Comparison of ENCODE assay signal across 1 cellular context in genomic region chr16:709651-710499, GRCh38.
TF ChIP-seq lines count a peak whose summit lies in the region.

No MANE protein-coding gene starts in this region.

TF ChIP-seq in K562, 482 proteins besides CTCF, POLR2A, EP300 and RAD21 (continued from another document and continues in another):
- TF ChIP-seq, protein P1, sequence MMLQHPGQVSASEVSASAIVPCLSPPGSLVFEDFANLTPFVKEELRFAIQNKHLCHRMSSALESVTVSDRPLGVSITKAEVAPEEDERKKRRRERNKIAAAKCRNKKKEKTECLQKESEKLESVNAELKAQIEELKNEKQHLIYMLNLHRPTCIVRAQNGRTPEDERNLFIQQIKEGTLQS (IDR thresholded peaks at IDR 0.05): peak; percentile 68
- TF ChIP-seq, protein P1 (CRISPR knock-in tag; conservative IDR thresholded peaks at IDR 0.05): no peak
- TF ChIP-seq NCOA6 (IDR thresholded peaks at IDR 0.05): no peak
- no peak for TF ChIP-seq TRIM24 (IDR thresholded peaks at IDR 0.05)
- TF ChIP-seq MXD1 (CRISPR knock-in tag; IDR thresholded peaks at IDR 0.05; ENCODE audit: borderline replicate concordance, poor library complexity, severe bottlenecking): no peak
- no peak for TF ChIP-seq PHF21A (IDR thresholded peaks at IDR 0.05; ENCODE audit: borderline replicate concordance, low read depth)
- TF ChIP-seq FUS (optimal IDR thresholded peaks at IDR 0.05; ENCODE audit: low read depth, low read length): no peak
- TF ChIP-seq THRAP3 (IDR thresholded peaks at IDR 0.05; ENCODE audit: borderline replicate concordance): no peak
- no peak for TF ChIP-seq SMARCA5 (IDR thresholded peaks at IDR 0.05)
- TF ChIP-seq TSC22D4 (tag; IDR thresholded peaks at IDR 0.05): no peak
- TF ChIP-seq NEUROD1 (IDR thresholded peaks at IDR 0.05; ENCODE audit: borderline replicate concordance, low read depth, low read length, partially characterized antibody): peak; percentile 100
- TF ChIP-seq TAF9B (IDR thresholded peaks at IDR 0.05; ENCODE audit: partially characterized antibody): no peak
- peak; percentile 83 to 94 for TF ChIP-seq KDM1A (IDR thresholded peaks at IDR 0.05)
- TF ChIP-seq SLC30A9 (CRISPR knock-in tag; IDR thresholded peaks at IDR 0.05): no peak
- no peak for TF ChIP-seq PURB (CRISPR knock-in tag; IDR thresholded peaks at IDR 0.05; ENCODE audit: low read depth)
- TF ChIP-seq CBX8 (IDR thresholded peaks at IDR 0.05; ENCODE audit: borderline replicate concordance, extremely low read depth, low read depth, low read length, poor library complexity, severe bottlenecking): no peak
- TF ChIP-seq RAD51 (IDR thresholded peaks at IDR 0.05; ENCODE audit: borderline replicate concordance, low read depth): no peak
- no peak for TF ChIP-seq NR1H2 (CRISPR knock-in tag; IDR thresholded peaks at IDR 0.05)
- TF ChIP-seq FOXA1 (IDR thresholded peaks at IDR 0.05; ENCODE audit: borderline replicate concordance): no peak
- TF ChIP-seq SMARCB1 (IDR thresholded peaks at IDR 0.05; ENCODE audit: insufficient read length, low read depth): no peak
- TF ChIP-seq ETV5 (CRISPR knock-in tag; IDR thresholded peaks at IDR 0.05; ENCODE audit: low read depth): no peak
- no peak for TF ChIP-seq FOS (IDR thresholded peaks at IDR 0.05; ENCODE audit: extremely low read depth, insufficient read length)
- TF ChIP-seq MAFF (IDR thresholded peaks at IDR 0.05; ENCODE audit: low read length): peak; percentile 24; the same call in 1 of the 2 replicates
- TF ChIP-seq, protein P2, sequence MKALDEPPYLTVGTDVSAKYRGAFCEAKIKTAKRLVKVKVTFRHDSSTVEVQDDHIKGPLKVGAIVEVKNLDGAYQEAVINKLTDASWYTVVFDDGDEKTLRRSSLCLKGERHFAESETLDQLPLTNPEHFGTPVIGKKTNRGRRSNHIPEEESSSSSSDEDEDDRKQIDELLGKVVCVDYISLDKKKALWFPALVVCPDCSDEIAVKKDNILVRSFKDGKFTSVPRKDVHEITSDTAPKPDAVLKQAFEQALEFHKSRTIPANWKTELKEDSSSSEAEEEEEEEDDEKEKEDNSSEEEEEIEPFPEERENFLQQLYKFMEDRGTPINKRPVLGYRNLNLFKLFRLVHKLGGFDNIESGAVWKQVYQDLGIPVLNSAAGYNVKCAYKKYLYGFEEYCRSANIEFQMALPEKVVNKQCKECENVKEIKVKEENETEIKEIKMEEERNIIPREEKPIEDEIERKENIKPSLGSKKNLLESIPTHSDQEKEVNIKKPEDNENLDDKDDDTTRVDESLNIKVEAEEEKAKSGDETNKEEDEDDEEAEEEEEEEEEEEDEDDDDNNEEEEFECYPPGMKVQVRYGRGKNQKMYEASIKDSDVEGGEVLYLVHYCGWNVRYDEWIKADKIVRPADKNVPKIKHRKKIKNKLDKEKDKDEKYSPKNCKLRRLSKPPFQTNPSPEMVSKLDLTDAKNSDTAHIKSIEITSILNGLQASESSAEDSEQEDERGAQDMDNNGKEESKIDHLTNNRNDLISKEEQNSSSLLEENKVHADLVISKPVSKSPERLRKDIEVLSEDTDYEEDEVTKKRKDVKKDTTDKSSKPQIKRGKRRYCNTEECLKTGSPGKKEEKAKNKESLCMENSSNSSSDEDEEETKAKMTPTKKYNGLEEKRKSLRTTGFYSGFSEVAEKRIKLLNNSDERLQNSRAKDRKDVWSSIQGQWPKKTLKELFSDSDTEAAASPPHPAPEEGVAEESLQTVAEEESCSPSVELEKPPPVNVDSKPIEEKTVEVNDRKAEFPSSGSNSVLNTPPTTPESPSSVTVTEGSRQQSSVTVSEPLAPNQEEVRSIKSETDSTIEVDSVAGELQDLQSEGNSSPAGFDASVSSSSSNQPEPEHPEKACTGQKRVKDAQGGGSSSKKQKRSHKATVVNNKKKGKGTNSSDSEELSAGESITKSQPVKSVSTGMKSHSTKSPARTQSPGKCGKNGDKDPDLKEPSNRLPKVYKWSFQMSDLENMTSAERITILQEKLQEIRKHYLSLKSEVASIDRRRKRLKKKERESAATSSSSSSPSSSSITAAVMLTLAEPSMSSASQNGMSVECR (CRISPR knock-in tag; IDR thresholded peaks at IDR 0.05): no peak
- TF ChIP-seq BRF1 (IDR thresholded peaks at IDR 0.05; ENCODE audit: borderline replicate concordance, extremely low read depth, insufficient read length): no peak
- TF ChIP-seq, protein P3, sequence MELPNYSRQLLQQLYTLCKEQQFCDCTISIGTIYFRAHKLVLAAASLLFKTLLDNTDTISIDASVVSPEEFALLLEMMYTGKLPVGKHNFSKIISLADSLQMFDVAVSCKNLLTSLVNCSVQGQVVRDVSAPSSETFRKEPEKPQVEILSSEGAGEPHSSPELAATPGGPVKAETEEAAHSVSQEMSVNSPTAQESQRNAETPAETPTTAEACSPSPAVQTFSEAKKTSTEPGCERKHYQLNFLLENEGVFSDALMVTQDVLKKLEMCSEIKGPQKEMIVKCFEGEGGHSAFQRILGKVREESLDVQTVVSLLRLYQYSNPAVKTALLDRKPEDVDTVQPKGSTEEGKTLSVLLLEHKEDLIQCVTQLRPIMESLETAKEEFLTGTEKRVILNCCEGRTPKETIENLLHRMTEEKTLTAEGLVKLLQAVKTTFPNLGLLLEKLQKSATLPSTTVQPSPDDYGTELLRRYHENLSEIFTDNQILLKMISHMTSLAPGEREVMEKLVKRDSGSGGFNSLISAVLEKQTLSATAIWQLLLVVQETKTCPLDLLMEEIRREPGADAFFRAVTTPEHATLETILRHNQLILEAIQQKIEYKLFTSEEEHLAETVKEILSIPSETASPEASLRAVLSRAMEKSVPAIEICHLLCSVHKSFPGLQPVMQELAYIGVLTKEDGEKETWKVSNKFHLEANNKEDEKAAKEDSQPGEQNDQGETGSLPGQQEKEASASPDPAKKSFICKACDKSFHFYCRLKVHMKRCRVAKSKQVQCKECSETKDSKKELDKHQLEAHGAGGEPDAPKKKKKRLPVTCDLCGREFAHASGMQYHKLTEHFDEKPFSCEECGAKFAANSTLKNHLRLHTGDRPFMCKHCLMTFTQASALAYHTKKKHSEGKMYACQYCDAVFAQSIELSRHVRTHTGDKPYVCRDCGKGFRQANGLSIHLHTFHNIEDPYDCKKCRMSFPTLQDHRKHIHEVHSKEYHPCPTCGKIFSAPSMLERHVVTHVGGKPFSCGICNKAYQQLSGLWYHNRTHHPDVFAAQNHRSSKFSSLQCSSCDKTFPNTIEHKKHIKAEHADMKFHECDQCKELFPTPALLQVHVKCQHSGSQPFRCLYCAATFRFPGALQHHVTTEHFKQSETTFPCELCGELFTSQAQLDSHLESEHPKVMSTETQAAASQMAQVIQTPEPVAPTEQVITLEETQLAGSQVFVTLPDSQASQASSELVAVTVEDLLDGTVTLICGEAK (IDR thresholded peaks at IDR 0.05): peak; percentile 83
- TF ChIP-seq, protein P3 (CRISPR knock-in tag; IDR thresholded peaks at IDR 0.05): peak; percentile 28; the same call in 1 of the 2 replicates
- peak; percentile 100 for TF ChIP-seq RFX1 (IDR thresholded peaks at IDR 0.05)
- TF ChIP-seq MAFG (tag; conservative IDR thresholded peaks at IDR 0.05): 0 out of 2 replicates have a peak, but pooled peaks have one; percentile 33
- peak; percentile 93 for TF ChIP-seq MBD2 (IDR thresholded peaks at IDR 0.05; ENCODE audit: borderline replicate concordance, low read depth)
- TF ChIP-seq HCFC1 (IDR thresholded peaks at IDR 0.05; ENCODE audit: low read depth, low read length): no peak
- TF ChIP-seq, protein P4, sequence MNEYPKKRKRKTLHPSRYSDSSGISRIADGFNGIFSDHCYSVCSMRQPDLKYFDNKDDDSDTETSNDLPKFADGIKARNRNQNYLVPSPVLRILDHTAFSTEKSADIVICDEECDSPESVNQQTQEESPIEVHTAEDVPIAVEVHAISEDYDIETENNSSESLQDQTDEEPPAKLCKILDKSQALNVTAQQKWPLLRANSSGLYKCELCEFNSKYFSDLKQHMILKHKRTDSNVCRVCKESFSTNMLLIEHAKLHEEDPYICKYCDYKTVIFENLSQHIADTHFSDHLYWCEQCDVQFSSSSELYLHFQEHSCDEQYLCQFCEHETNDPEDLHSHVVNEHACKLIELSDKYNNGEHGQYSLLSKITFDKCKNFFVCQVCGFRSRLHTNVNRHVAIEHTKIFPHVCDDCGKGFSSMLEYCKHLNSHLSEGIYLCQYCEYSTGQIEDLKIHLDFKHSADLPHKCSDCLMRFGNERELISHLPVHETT (CRISPR knock-in tag; conservative IDR thresholded peaks at IDR 0.05 in 1 of 2, IDR thresholded peaks at IDR 0.05 in 1 of 2): no peak
- no peak for TF ChIP-seq NR4A1 (CRISPR knock-in tag; IDR thresholded peaks at IDR 0.05)
- TF ChIP-seq NR4A1 (tag; IDR thresholded peaks at IDR 0.05): no peak
- TF ChIP-seq, protein P5, sequence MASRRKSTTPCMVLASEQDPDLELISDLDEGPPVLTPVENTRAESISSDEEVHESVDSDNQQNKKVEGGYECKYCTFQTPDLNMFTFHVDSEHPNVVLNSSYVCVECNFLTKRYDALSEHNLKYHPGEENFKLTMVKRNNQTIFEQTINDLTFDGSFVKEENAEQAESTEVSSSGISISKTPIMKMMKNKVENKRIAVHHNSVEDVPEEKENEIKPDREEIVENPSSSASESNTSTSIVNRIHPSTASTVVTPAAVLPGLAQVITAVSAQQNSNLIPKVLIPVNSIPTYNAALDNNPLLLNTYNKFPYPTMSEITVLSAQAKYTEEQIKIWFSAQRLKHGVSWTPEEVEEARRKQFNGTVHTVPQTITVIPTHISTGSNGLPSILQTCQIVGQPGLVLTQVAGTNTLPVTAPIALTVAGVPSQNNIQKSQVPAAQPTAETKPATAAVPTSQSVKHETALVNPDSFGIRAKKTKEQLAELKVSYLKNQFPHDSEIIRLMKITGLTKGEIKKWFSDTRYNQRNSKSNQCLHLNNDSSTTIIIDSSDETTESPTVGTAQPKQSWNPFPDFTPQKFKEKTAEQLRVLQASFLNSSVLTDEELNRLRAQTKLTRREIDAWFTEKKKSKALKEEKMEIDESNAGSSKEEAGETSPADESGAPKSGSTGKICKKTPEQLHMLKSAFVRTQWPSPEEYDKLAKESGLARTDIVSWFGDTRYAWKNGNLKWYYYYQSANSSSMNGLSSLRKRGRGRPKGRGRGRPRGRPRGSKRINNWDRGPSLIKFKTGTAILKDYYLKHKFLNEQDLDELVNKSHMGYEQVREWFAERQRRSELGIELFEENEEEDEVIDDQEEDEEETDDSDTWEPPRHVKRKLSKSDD (conservative IDR thresholded peaks at IDR 0.05; ENCODE audit: low read length): peak; percentile 54; the same call in 1 of the 2 replicates
- no peak for TF ChIP-seq ZC3H4 (CRISPR knock-in tag; IDR thresholded peaks at IDR 0.05; ENCODE audit: borderline replicate concordance)
- TF ChIP-seq ZNF655 (CRISPR knock-in tag; IDR thresholded peaks at IDR 0.05): no peak
- no peak for TF ChIP-seq MCM3 (IDR thresholded peaks at IDR 0.05)
- peak in 1 of 2 experiments; percentile 36; a peak in 1 of 4 replicates for TF ChIP-seq SIX5 (IDR thresholded peaks at IDR 0.05; ENCODE audit: borderline replicate concordance in 1 of 2, insufficient read depth in 1 of 2, low read depth in 1 of 2, low read length in 2 of 2)
- TF ChIP-seq MTA1 (IDR thresholded peaks at IDR 0.05; ENCODE audit: borderline replicate concordance): no peak
- no peak for TF ChIP-seq FOXJ3 (CRISPR knock-in tag; IDR thresholded peaks at IDR 0.05)
- TF ChIP-seq, protein P6, sequence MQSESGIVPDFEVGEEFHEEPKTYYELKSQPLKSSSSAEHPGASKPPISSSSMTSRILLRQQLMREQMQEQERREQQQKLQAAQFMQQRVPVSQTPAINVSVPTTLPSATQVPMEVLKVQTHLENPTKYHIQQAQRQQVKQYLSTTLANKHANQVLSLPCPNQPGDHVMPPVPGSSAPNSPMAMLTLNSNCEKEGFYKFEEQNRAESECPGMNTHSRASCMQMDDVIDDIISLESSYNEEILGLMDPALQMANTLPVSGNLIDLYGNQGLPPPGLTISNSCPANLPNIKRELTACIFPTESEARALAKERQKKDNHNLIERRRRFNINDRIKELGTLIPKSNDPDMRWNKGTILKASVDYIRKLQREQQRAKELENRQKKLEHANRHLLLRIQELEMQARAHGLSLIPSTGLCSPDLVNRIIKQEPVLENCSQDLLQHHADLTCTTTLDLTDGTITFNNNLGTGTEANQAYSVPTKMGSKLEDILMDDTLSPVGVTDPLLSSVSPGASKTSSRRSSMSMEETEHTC (IDR thresholded peaks at IDR 0.05): no peak
- no peak for TF ChIP-seq ZNF146 (CRISPR knock-in tag; IDR thresholded peaks at IDR 0.05; ENCODE audit: unreplicated experiment)
